8 cellular contexts compared by ENCODE assay signal in genomic region chr16:81505011-81505660, GRCh38.
A peak's percentile ranks its signal among the peaks of the same experiment; 100 is the strongest.
DNase-seq lines count a peak whose midpoint lies in the region; ATAC-seq, FAIRE-seq and TF ChIP-seq lines count a peak whose summit lies in the region.

No MANE protein-coding gene starts in this region.

- H3K27ac ChIP-seq in RWPE2 (ENCODE audit: poor library complexity, severe bottlenecking) = peak overlapping the region; percentile 98

- no peak overlapping the region for H3K4me3 ChIP-seq in RWPE2 (ENCODE audit: severe bottlenecking)

- peaks cover 40% of the 10 kb centered on the region for H3K4me1 ChIP-seq in RWPE2 (ENCODE audit: insufficient read depth, poor library complexity, severe bottlenecking)

- no peaks in the 10 kb centered on the region for H3K9me3 Mint-ChIP-seq in mesothelial cell of epicardium

- peaks cover 29% of the 10 kb centered on the region for H3K4me1 Mint-ChIP-seq in mesothelial cell of epicardium

- no peaks in the 10 kb centered on the region for H3K9me3 ChIP-seq in RWPE2 (ENCODE audit: severe bottlenecking)

- ATAC-seq in GM18907 (IDR thresholded peaks at IDR 0.05; ENCODE audit: unreplicated experiment) (peak; percentile 66), HG02870 (IDR thresholded peaks at IDR 0.05; ENCODE audit: unreplicated experiment) (peak; percentile 79), RWPE2 (ENCODE audit: low read depth) (peak; percentile 88)

- H3K4me3 Mint-ChIP-seq in mesothelial cell of epicardium = no peak overlapping the region

- no peaks in the 10 kb centered on the region for H3K27me3 ChIP-seq in RWPE2 (ENCODE audit: insufficient read depth, poor library complexity, severe bottlenecking)

- H3K36me3 Mint-ChIP-seq in mesothelial cell of epicardium = no peaks in the 10 kb centered on the region

- no peak for TF ChIP-seq CTCF in RWPE2 (IDR thresholded peaks at IDR 0.05; ENCODE audit: poor library complexity, severe bottlenecking)
- TF ChIP-seq CTCF in mesothelial cell of epicardium (IDR thresholded peaks at IDR 0.05; ENCODE audit: unreplicated experiment) = no peak

- FAIRE-seq in frontal cortex (lab: Jason Lieb, UNC) = no peak

- peak; percentile 96 for DNase-seq in RWPE2 (ENCODE audit: low spot score)
- DNase-seq in mesothelial cell of epicardium (ENCODE audit: low spot score in 2 of 2, unreplicated experiment in 2 of 2) = no peak
- no peak for DNase-seq in HuH-7 (ENCODE audit: low spot score)
- DNase-seq in NCI-H2107 treated with DMSO at 0.1 percent for 48 hours (lab: John Stamatoyannopoulos, UW; ENCODE audit: unreplicated experiment) = no peak
- no peak for DNase-seq in frontal cortex (ENCODE audit: low spot score in 2 of 2)
- no peak for DNase-seq in NCI-H1048 (lab: John Stamatoyannopoulos, UW)

- peak overlapping the region; percentile 86 for H3K27ac Mint-ChIP-seq in mesothelial cell of epicardium

- peaks cover 6% of the 10 kb centered on the region for H3K36me3 ChIP-seq in RWPE2 (ENCODE audit: low read depth)

- H3K27me3 Mint-ChIP-seq in mesothelial cell of epicardium (ENCODE audit: low read depth) = no peaks in the 10 kb centered on the region
